Comparison of ENCODE assay signal across 13 cellular contexts in the genomic region with DNA sequence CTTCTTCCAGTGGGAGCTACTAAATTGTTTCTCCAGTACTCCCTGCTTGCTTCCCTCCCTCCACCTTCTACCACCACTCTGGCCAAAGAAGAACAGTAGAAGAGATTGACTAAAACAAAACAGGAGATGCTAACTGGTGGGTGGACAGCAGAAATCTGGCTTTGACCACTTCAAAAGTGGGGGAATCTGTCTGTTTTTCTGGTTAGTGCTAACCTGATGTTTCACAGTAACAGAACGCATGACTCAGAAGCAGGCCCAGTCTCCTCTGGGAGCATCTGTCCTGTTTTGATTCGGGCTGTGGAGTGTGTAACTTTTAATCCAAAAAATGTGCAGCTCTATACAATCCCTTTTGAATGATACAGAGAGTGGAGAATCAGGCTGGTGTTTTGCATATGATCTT. TPM values are rescaled to one million over a fixed set of nuclear protein-coding genes. Genes with fewer than 3 reads are reported as not detected.
DNase-seq lines count a peak whose midpoint lies in the region; TF ChIP-seq lines count a peak whose summit lies in the region.
"Had no signal": no experiment of that assay in that cellular context is flagged by ENCODE, and none has a peak within 500 bp of the region (broad histone marks: within the 10 kb centered on the region; RNA-seq: fewer than 3 reads in every experiment).

No MANE protein-coding gene starts in this region.

- no peaks in the 10 kb centered on the region for H3K9me3 Mint-ChIP-seq in type B pancreatic cell

- BruUV-seq in A673 (replicated peaks; lab: Mats Ljungman, UMichigan): no TSS peak

- DNase-seq in AG04450 (ENCODE audit: low read depth, low spot score) (peak; percentile 78), amniotic epithelial cell (ENCODE audit: low read depth) (peak; percentile 80), fibroblast of the conjunctiva (ENCODE audit: low read depth) (peak; percentile 85), osteoblast (ENCODE audit: insufficient read length, low spot score, missing footprints) (peak; percentile 94), A172 (ENCODE audit: low spot score) (no peak), type B pancreatic cell (ENCODE audit: extremely low spot score, unreplicated experiment) (no peak), HuH-7 (ENCODE audit: low spot score) (no peak), A673 (ENCODE audit: low spot score) (no peak)
- DNase-seq: activated T-cell treated with anti-CD3 and anti-CD28 coated beads, Interleukin-2, amount 50 U/mL, for 1 hour; NCI-H187 treated with DMSO at 0.1 percent for 48 hours; nucleus accumbens had no signal

- H3K4me1 ChIP-seq in osteoblast (ENCODE audit: insufficient read depth, low read length) (peaks cover 18% of the 10 kb centered on the region), A673 (ENCODE audit: insufficient read depth, low read length, poor library complexity, severe bottlenecking) (no peaks in the 10 kb centered on the region)

- peak overlapping the region; percentile 63 for H3K4me2 ChIP-seq in osteoblast (ENCODE audit: insufficient read depth, low read length)

- no peaks in the 10 kb centered on the region for H3K36me3 ChIP-seq in osteoblast (ENCODE audit: insufficient read depth, low read length)
- no peaks in the 10 kb centered on the region for H3K36me3 ChIP-seq in A673 (ENCODE audit: insufficient read depth, low read length, poor library complexity, severe bottlenecking)

- H3K4me3 ChIP-seq in AG04450 (ENCODE audit: low read depth, low read length): no peak overlapping the region
- H3K4me3 ChIP-seq in osteoblast (ENCODE audit: insufficient read depth, low read length): no peak overlapping the region
- no peak overlapping the region for H3K4me3 ChIP-seq in A673 (ENCODE audit: low read depth, low read length, poor library complexity, severe bottlenecking)
- H3K4me3 ChIP-seq: dorsolateral prefrontal cortex had no signal

- peaks cover 20% of the 10 kb centered on the region for H3K4me1 Mint-ChIP-seq in type B pancreatic cell (ENCODE audit: unreplicated experiment)
- H3K4me1 Mint-ChIP-seq: B cell had no signal

- H2AFZ ChIP-seq in osteoblast (ENCODE audit: low read length): peak overlapping the region; percentile 81

- no peaks in the 10 kb centered on the region for H3K79me2 ChIP-seq in osteoblast (ENCODE audit: insufficient read depth, low read length)

- no peaks in the 10 kb centered on the region for H4K20me1 ChIP-seq in osteoblast (ENCODE audit: insufficient read depth, low read length)

- no peak for TF ChIP-seq CTCF in AG04450 (IDR thresholded peaks at IDR 0.05; ENCODE audit: low read depth, low read length)
- TF ChIP-seq CTCF in osteoblast (IDR thresholded peaks at IDR 0.05; ENCODE audit: extremely low read depth, low read depth, low read length): no peak
- no peak for TF ChIP-seq CTCF in type B pancreatic cell (conservative IDR thresholded peaks at IDR 0.05)
- TF ChIP-seq CTCF in A673 (conservative IDR thresholded peaks at IDR 0.05; ENCODE audit: low read depth, low read length): no peak

- no peaks in the 10 kb centered on the region for H3K27me3 ChIP-seq in AG04450 (ENCODE audit: control insufficient read depth, insufficient read depth, low read length)
- no peaks in the 10 kb centered on the region for H3K27me3 ChIP-seq in osteoblast (ENCODE audit: insufficient read depth, low read length)
- no peaks in the 10 kb centered on the region for H3K27me3 ChIP-seq in A673 (replicated peaks; ENCODE audit: insufficient read depth, low read depth, low read length, poor library complexity)
- H3K27me3 ChIP-seq: dorsolateral prefrontal cortex had no signal

- H3K9me3 ChIP-seq in AG04450 (ENCODE audit: control insufficient read depth, insufficient read depth, low read length) (no peaks in the 10 kb centered on the region), osteoblast (ENCODE audit: low read depth, low read length) (no peaks in the 10 kb centered on the region), A673 (ENCODE audit: low read depth, low read length, poor library complexity, severe bottlenecking) (no peaks in the 10 kb centered on the region)

- CTCF ChIA-PET in AG04450 (lab: Charles Lee) (interaction anchor here (0.8 kb wide), 1 partner anchor 33 kb away, joined by 3 read pairs; a partner anchor contains a TSS), A673 (lab: Charles Lee) (no interaction called here)

- H3K27ac ChIP-seq in AG04450 (ENCODE audit: low read depth, low read length) (peak overlapping the region; percentile 80), osteoblast (ENCODE audit: low read depth, low read length) (peak overlapping the region; percentile 54), A673 (ENCODE audit: low read depth, low read length, poor library complexity, severe bottlenecking) (no peak overlapping the region)

- POLR2A ChIA-PET in AG04450 (lab: Yijun Ruan, JAX) (interaction anchor here (0.9 to 2.0 kb wide), 3 partner anchors 32 to 281 kb away, joined by 3 to 5 read pairs (median 3); a partner anchor contains a TSS), A673 (lab: Charles Lee; ENCODE audit: low non-redundant PET) (no interaction called here)

- H3K36me3 Mint-ChIP-seq in type B pancreatic cell: no peaks in the 10 kb centered on the region

- no peak overlapping the region for H3K4me3 Mint-ChIP-seq in type B pancreatic cell
- H3K4me3 Mint-ChIP-seq: B cell had no signal

- intact Hi-C loops in A673 (cut with micrococcal nuclease; ENCODE audit: unreplicated experiment): no loop called here

- peaks cover 3% of the 10 kb centered on the region for H3K27me3 Mint-ChIP-seq in type B pancreatic cell

- no peak overlapping the region for H3K27ac Mint-ChIP-seq in type B pancreatic cell
- H3K27ac Mint-ChIP-seq: B cell had no signal

RNA-seq across cellular contexts. Expression of a gene that starts 32.7 kb away (rescaled TPM):
- 4.4 and 5.0 TPM in 2 replicates for polyA plus RNA-seq in AG04450 (2011; rRNA removed)
- 5.2 and 7.6 TPM in 2 replicates for polyA minus RNA-seq in AG04450 (2011; rRNA and poly(A)+ RNA removed)
- 4.3 and 5.0 TPM in 2 replicates for total RNA-seq in osteoblast
- total RNA-seq in A172 (2014; rRNA removed; shearing (Covaris generic)): 5.1 and 6.2 TPM in 2 replicates
- total RNA-seq in type B pancreatic cell (ENCODE audit: low replicate concordance): 3.7 and 4.4 TPM in 2 replicates
- total RNA-seq in A673 (2021): 2.0 and 2.6 TPM in 2 replicates

Comparison
In these comparisons a context has a peak if more than half of its experiments do, and no peak if none do; other contexts are left out.
1. DNase-seq: peak in AG04450 (single experiment), amniotic epithelial cell (single experiment), fibroblast of the conjunctiva (single experiment) and osteoblast (single experiment); none in A172 (single experiment), type B pancreatic cell (single experiment), HuH-7 (single experiment) and A673 (single experiment).